ENCODE assay signal across 8 cellular contexts in genomic region chr15:84034831-84035753, GRCh38.
DNase-seq lines count a peak whose midpoint lies in the region; ATAC-seq and TF ChIP-seq lines count a peak whose summit lies in the region.

No MANE protein-coding gene starts in this region.

- no peaks in the 10 kb centered on the region for H3K9me3 ChIP-seq in AG04450 (ENCODE audit: control insufficient read depth, insufficient read depth, low read length)
- H3K9me3 ChIP-seq in PC-9 (ENCODE audit: insufficient read depth, low read depth), result no peaks in the 10 kb centered on the region

- H3K4me1 ChIP-seq in PC-9 (replicated peaks; ENCODE audit: insufficient read depth), result no peaks in the 10 kb centered on the region

- H3K27me3 ChIP-seq in AG04450 (ENCODE audit: control insufficient read depth, insufficient read depth, low read length), result no peaks in the 10 kb centered on the region
- H3K27me3 ChIP-seq in PC-9 (ENCODE audit: insufficient read depth, low read depth), result no peaks in the 10 kb centered on the region

- no peaks in the 10 kb centered on the region for H3K79me2 ChIP-seq in PC-9 (ENCODE audit: low read depth)

- peak; percentile 63 for TF ChIP-seq CTCF in AG04450 (IDR thresholded peaks at IDR 0.05; ENCODE audit: low read depth, low read length)
- TF ChIP-seq CTCF in PC-9 (conservative IDR thresholded peaks at IDR 0.05), result peak; percentile 47
- peak; percentile 63 for TF ChIP-seq CTCF in fibroblast of villous mesenchyme (IDR thresholded peaks at IDR 0.05; ENCODE audit: insufficient read depth, low read depth, low read length)

- ATAC-seq in GM21529 (IDR thresholded peaks at IDR 0.05; ENCODE audit: unreplicated experiment) (peak; percentile 74), sciatic nerve (peak; percentile 79), HG02970 (IDR thresholded peaks at IDR 0.05; ENCODE audit: low FRiP score, unreplicated experiment) (no peak), HG03469 (IDR thresholded peaks at IDR 0.05; ENCODE audit: unreplicated experiment) (no peak)

- H3K9me2 ChIP-seq in PC-9 (ENCODE audit: insufficient read depth), result no peaks in the 10 kb centered on the region

- H3K4me3 ChIP-seq in AG04450 (ENCODE audit: low read depth, low read length) (no peak overlapping the region), PC-9 (no peak overlapping the region), fibroblast of villous mesenchyme (ENCODE audit: low read depth, low read length) (no peak overlapping the region)

- H3F3A ChIP-seq in PC-9 (ENCODE audit: insufficient read depth, low read depth), result no peaks in the 10 kb centered on the region

- no peaks in the 10 kb centered on the region for H4K20me1 ChIP-seq in PC-9 (ENCODE audit: insufficient read depth)

- H3K36me3 ChIP-seq in PC-9 (ENCODE audit: low read depth), result no peaks in the 10 kb centered on the region

- H3K27ac ChIP-seq in AG04450 (ENCODE audit: low read depth, low read length), result no peak overlapping the region
- H3K27ac ChIP-seq in PC-9, result no peak overlapping the region

- no peak overlapping the region for H3K4me2 ChIP-seq in PC-9

- POLR2A ChIA-PET in AG04450 (lab: Yijun Ruan, JAX), result no interaction called here
- POLR2A ChIA-PET in PC-9 (lab: Charles Lee; ENCODE audit: unreplicated experiment), result no interaction called here

- intact Hi-C loops in PC-9 (cut with micrococcal nuclease; ENCODE audit: unreplicated experiment), result loop anchor here (10.0 kb wide), 3 partner anchors 300 to 790 kb away; no protein-coding TSS in a partner anchor
- intact Hi-C loops in sciatic nerve (cut with DNase I), result no loop called here

- BruUV-seq in PC-9 (replicated peaks; lab: Mats Ljungman, UMichigan), result no TSS peak

- H2AFZ ChIP-seq in PC-9, result no peak overlapping the region

- CTCF ChIA-PET in AG04450 (lab: Charles Lee), result interaction anchor here (0.6 to 2.3 kb wide), 17 partner anchors 11 to 787 kb away, joined by 3 to 13 read pairs (median 4); no protein-coding TSS in a partner anchor
- CTCF ChIA-PET in PC-9 (lab: Charles Lee), result no interaction called here

- DNase-seq in AG04450 (ENCODE audit: low read depth, low spot score) (peak; percentile 7), PC-9 (no peak), fibroblast of villous mesenchyme (ENCODE audit: low read depth) (peak; percentile 48), sciatic nerve (ENCODE audit: low spot score) (no peak), SK-N-DZ (ENCODE audit: low spot score) (no peak)

Comparison
In these comparisons a context has a peak if more than half of its experiments do, and no peak if none do; other contexts are left out.
1. DNase-seq: peak in AG04450 (single experiment) and fibroblast of villous mesenchyme (single experiment); none in PC-9 (0 of 2), sciatic nerve (single experiment) and SK-N-DZ (single experiment).
2. ATAC-seq: peak in GM21529 (single experiment) and sciatic nerve (single experiment); none in HG02970 (single experiment) and HG03469 (single experiment).
3. Peak in every context shown above with its lines, with median percentiles within 50 percentile points of each other: CTCF ChIP-seq.